In genomic region chr11:46450846-46451470, GRCh38 we compare ENCODE assay signal across 23 cellular contexts. TPM values are rescaled to one million over a fixed set of nuclear protein-coding genes. Genes with fewer than 3 reads are reported as not detected.
DNase-seq lines count a peak whose midpoint lies in the region; ATAC-seq and TF ChIP-seq lines count a peak whose summit lies in the region.
"Had no signal": no experiment of that assay in that cellular context is flagged by ENCODE, and none has a peak within 500 bp of the region (broad histone marks: within the 10 kb centered on the region; RNA-seq: fewer than 3 reads in every experiment).

No MANE protein-coding gene starts in this region.

- WGBS in smooth muscle cell (ENCODE audit: low lambda C conversion rate), result 75% methylated on average over 3 of the region's 3 CpGs

- H3K36me3 ChIP-seq in left lung (no peaks in the 10 kb centered on the region), smooth muscle cell (ENCODE audit: low read depth) (no peaks in the 10 kb centered on the region)
- H3K36me3 ChIP-seq: heart left ventricle, transverse colon had no signal

- H3K4me3 ChIP-seq in cardiac fibroblast (replicated peaks in 1 of 2; ENCODE audit: low read depth in 2 of 2, low read length in 2 of 2), result no peak overlapping the region
- H3K4me3 ChIP-seq in left lung, result no peak overlapping the region
- H3K4me3 ChIP-seq in smooth muscle cell, result no peak overlapping the region
- H3K4me3 ChIP-seq: heart left ventricle, lung, transverse colon had no signal

- peaks cover 69% of the 10 kb centered on the region for H4K20me1 ChIP-seq in smooth muscle cell (ENCODE audit: low read depth)

- H3K9me3 ChIP-seq in left lung (no peaks in the 10 kb centered on the region), smooth muscle cell (replicated peaks; ENCODE audit: low read depth) (no peaks in the 10 kb centered on the region)
- H3K9me3 ChIP-seq: heart left ventricle, transverse colon had no signal

- no peak overlapping the region for H2AFZ ChIP-seq in smooth muscle cell (ENCODE audit: low read depth)

- no peak for TF ChIP-seq CTCF in cardiac fibroblast (IDR thresholded peaks at IDR 0.05; ENCODE audit: low read depth, low read length)
- no peak for TF ChIP-seq CTCF in left lung (IDR thresholded peaks at IDR 0.05)
- no peak for TF ChIP-seq CTCF in smooth muscle cell (IDR thresholded peaks at IDR 0.05; ENCODE audit: borderline replicate concordance, insufficient read depth, poor library complexity, severe bottlenecking)
- no peak for TF ChIP-seq CTCF in GM20000 (IDR thresholded peaks at IDR 0.05; ENCODE audit: extremely low read depth, missing control alignments)

- H3K27ac ChIP-seq in left lung (no peak overlapping the region), smooth muscle cell (ENCODE audit: low read depth) (peak overlapping the region; percentile 46)
- H3K27ac ChIP-seq: C4-2B, transverse colon had no signal

- H3K4me2 ChIP-seq in smooth muscle cell, result no peak overlapping the region

- peaks cover 4% of the 10 kb centered on the region for H3F3A ChIP-seq in smooth muscle cell (ENCODE audit: low read depth)

- peaks cover 21% of the 10 kb centered on the region for H3K79me2 ChIP-seq in smooth muscle cell (ENCODE audit: low read depth)

- no peak overlapping the region for H3K9ac ChIP-seq in smooth muscle cell (ENCODE audit: low read depth)

- intact Hi-C loops in left lung (cut with DNase I), result no loop called here

- DNase-seq in NCI-H2227 (lab: John Stamatoyannopoulos, UW; ENCODE audit: unreplicated experiment) (peak; percentile 6), NCI-H2227 treated with DMSO at 0.1 percent for 48 hours (lab: John Stamatoyannopoulos, UW) (no peak), cardiac fibroblast (ENCODE audit: low read depth in 2 of 2) (peak; percentile 20 to 61), left lung (no peak), smooth muscle cell (lab: John Stamatoyannopoulos, UW; ENCODE audit: unreplicated experiment) (no peak), GM20000 (ENCODE audit: low spot score) (no peak), superior temporal gyrus (ENCODE audit: extremely low spot score) (no peak)
- DNase-seq: activated CD4-positive, alpha-beta T cell treated with anti-CD3 and anti-CD28 coated beads, Interleukin-2, amount 10 ng/mL, durations not matched to agents 7 days and 5 days; activated naive CD4-positive, alpha-beta T cell treated with anti-CD3 and anti-CD28 coated beads for 36 hours; DMS153; GF-D8; heart left ventricle; MM.1S; natural killer cell; NCI-H187 treated with DMSO at 0.1 percent for 48 hours; stimulated activated CD4-positive, alpha-beta T cell treated with anti-CD3 and anti-CD28 coated beads, Interleukin-15, amount 100 ng/mL, for 24 hours; stimulated activated naive CD4-positive, alpha-beta T cell treated with Interleukin-2 at 50 U/mL for 16 hours; transverse colon had no signal

- peaks cover 0 to 6% of the 10 kb centered on the region in 2 donors for H3K4me1 ChIP-seq in left lung
- H3K4me1 ChIP-seq in smooth muscle cell (ENCODE audit: low read depth), result peaks cover 19% of the 10 kb centered on the region

- H3K27me3 ChIP-seq in left lung, result no peaks in the 10 kb centered on the region
- no peaks in the 10 kb centered on the region for H3K27me3 ChIP-seq in smooth muscle cell (ENCODE audit: low read depth)
- H3K27me3 ChIP-seq: heart left ventricle, transverse colon had no signal

- ATAC-seq in left lung (peak; percentile 21), HG03139 (IDR thresholded peaks at IDR 0.05; ENCODE audit: unreplicated experiment) (no peak)
- ATAC-seq: heart left ventricle, HepG2, natural killer cell had no signal

RNA-seq across cellular contexts. Expression of gene CHRM4, which starts 59.4 kb away (rescaled TPM):
- not detected for total RNA-seq in left lung
- total RNA-seq in smooth muscle cell, result 4.7 and 5.6 TPM in 2 replicates
- polyA plus RNA-seq in smooth muscle cell, result 11.1 and 20.0 TPM in 2 replicates
- total RNA-seq: activated naive CD4-positive, alpha-beta T cell treated with anti-CD3 and anti-CD28 coated beads for 36 hours; NCI-H460 had no signal

Comparison
In these comparisons a context has a peak if more than half of its experiments do, and no peak if none do; other contexts are left out.
1. DNase-seq: peak in NCI-H2227 (single experiment) and cardiac fibroblast (2 of 2); none in NCI-H2227 treated with DMSO at 0.1 percent for 48 hours (single experiment), left lung (0 of 2), smooth muscle cell (single experiment), GM20000 (single experiment) and superior temporal gyrus (single experiment).